In the genomic region with DNA sequence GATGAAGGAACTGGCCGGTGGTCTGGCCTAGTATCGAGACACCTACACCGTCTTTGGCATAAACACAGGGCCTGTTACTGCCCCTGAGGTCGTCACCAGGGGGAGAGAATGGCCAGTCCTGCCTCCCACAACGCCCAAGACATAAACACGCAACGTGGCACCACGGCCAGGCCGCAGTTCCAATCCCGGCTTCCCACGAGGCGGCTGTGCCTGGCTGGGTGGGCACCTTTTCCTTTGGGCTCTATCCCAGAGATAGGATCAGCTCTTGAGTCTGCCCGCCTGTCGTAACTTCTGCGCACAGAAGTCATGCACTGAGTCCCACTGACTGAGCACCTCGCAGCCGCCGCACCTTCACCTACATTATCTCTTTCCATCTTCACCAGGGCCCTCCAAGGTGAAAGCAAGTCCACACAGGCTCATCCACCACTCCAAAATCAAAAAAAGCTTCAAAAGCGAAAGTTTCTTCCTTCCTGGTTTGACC, we compare ENCODE assay signal across 8 cellular contexts. TPM values are rescaled to one million over a fixed set of nuclear protein-coding genes. Genes with fewer than 3 reads are reported as not detected.
A peak's percentile ranks its signal among the peaks of the same experiment; 100 is the strongest.
DNase-seq lines count a peak whose midpoint lies in the region; ATAC-seq, FAIRE-seq and TF ChIP-seq lines count a peak whose summit lies in the region.

No MANE protein-coding gene starts in this region.

- H4K91ac ChIP-seq in H9 (ENCODE audit: insufficient read length, low read depth, low read length) = no peak overlapping the region

- no peak overlapping the region for H3K4ac ChIP-seq in H9 (ENCODE audit: low read depth, low read length)

- no peak overlapping the region for H2AK5ac ChIP-seq in H9 (ENCODE audit: insufficient read length, low read length)

- no peak for FAIRE-seq in small intestine (lab: Jason Lieb, UNC)

- POLR2A ChIA-PET in activated CD8-positive, alpha-beta T cell treated with anti-CD3 and anti-CD28 coated beads, Interleukin-2, amount 10 ng/mL, durations not matched to agents 7 days and 5 days (lab: Charles Lee) = no interaction called here

- DNase-seq in H9 (no peak), right cardiac atrium (peak in 1 of 3 donors; percentile 52), small intestine (no peak), putamen (ENCODE audit: low spot score) (no peak), NCI-H1694 (lab: John Stamatoyannopoulos, UW) (no peak), NCI-H146 (lab: John Stamatoyannopoulos, UW) (no peak)
- DNase-seq in activated CD8-positive, alpha-beta T cell treated with anti-CD3 and anti-CD28 coated beads, Interleukin-2, amount 10 ng/mL, durations not matched to agents 7 days and 5 days = no peak

- peaks cover 50% of the 10 kb centered on the region for H3K79me2 ChIP-seq in H9 (ENCODE audit: insufficient read depth, low read length)

- no peak overlapping the region for H2BK120ac ChIP-seq in H9 (ENCODE audit: low read depth, low read length, poor library complexity, severe bottlenecking)

- peaks cover 14% of the 10 kb centered on the region for H3K23me2 ChIP-seq in H9 (ENCODE audit: insufficient read length, low read depth, low read length, poor library complexity, severe bottlenecking)

- no peak overlapping the region for H2AFZ ChIP-seq in H9 (ENCODE audit: low read length)

- H3K56ac ChIP-seq in H9 (ENCODE audit: insufficient read length, low read depth, low read length) = no peak overlapping the region

- no peak overlapping the region for H4K8ac ChIP-seq in H9 (replicated peaks; ENCODE audit: insufficient read length, low read depth, low read length)

- peaks cover 17% of the 10 kb centered on the region for H3K27me3 Mint-ChIP-seq in H9 (ENCODE audit: low read depth)
- peaks cover 8% of the 10 kb centered on the region for H3K27me3 Mint-ChIP-seq in activated CD8-positive, alpha-beta T cell treated with anti-CD3 and anti-CD28 coated beads, Interleukin-2, amount 10 ng/mL, durations not matched to agents 7 days and 5 days (ENCODE audit: low read depth)

- H3K36me3 Mint-ChIP-seq in H9 (ENCODE audit: insufficient read depth in 1 of 3, low read depth in 3 of 3) = peaks cover 33 to 46% (median 44%) of the 10 kb centered on the region in 3 experiments
- H3K36me3 Mint-ChIP-seq in activated CD8-positive, alpha-beta T cell treated with anti-CD3 and anti-CD28 coated beads, Interleukin-2, amount 10 ng/mL, durations not matched to agents 7 days and 5 days (ENCODE audit: low read depth) = peaks cover 22% of the 10 kb centered on the region

- no peaks in the 10 kb centered on the region; the same call in 1 of the 2 replicates for H3K4me1 ChIP-seq in H9 (ENCODE audit: insufficient read depth, low read length)
- peaks cover 15% of the 10 kb centered on the region for H3K4me1 ChIP-seq in right cardiac atrium (ENCODE audit: control insufficient read depth, insufficient read depth, low read length)
- H3K4me1 ChIP-seq in small intestine (ENCODE audit: control insufficient read depth in 2 of 2, insufficient read depth in 1 of 2, low read depth in 1 of 2, low read length in 1 of 2) = peaks cover 0 to 16% of the 10 kb centered on the region in 2 donors

- H2BK15ac ChIP-seq in H9 (ENCODE audit: low read depth, low read length) = no peak overlapping the region

- peak overlapping the region; percentile 82 for H3K4me2 ChIP-seq in H9 (ENCODE audit: insufficient read depth, insufficient read length, low read length)

- H3K27me3 ChIP-seq in H9 (ENCODE audit: insufficient read depth, low read length) = no peaks in the 10 kb centered on the region; the same call in 1 of the 2 replicates
- H3K27me3 ChIP-seq in right cardiac atrium (ENCODE audit: control insufficient read depth, insufficient read depth) = no peaks in the 10 kb centered on the region
- H3K27me3 ChIP-seq in small intestine (ENCODE audit: control insufficient read depth in 2 of 2, insufficient read depth in 2 of 2, low read length in 2 of 2) = no peaks in the 10 kb centered on the region

- H3K4me3 ChIP-seq in right cardiac atrium (ENCODE audit: low read length) (peak overlapping the region; percentile 99), small intestine (ENCODE audit: low read depth in 1 of 2, low read length in 2 of 2) (peak overlapping the region; percentile 69 to 84)

- H3K23ac ChIP-seq in H9 (ENCODE audit: insufficient read length, low read depth, low read length) = no peak overlapping the region

- no peaks in the 10 kb centered on the region for H4K20me1 ChIP-seq in H9 (ENCODE audit: control insufficient read depth, insufficient read depth, insufficient read length)

- H4K5ac ChIP-seq in H9 (ENCODE audit: insufficient read length, low read depth, low read length) = no peak overlapping the region

- no peak overlapping the region for H3T11ph ChIP-seq in H9 (ENCODE audit: low read length)

- H3K14ac ChIP-seq in H9 (ENCODE audit: insufficient read depth, low read length) = no peak overlapping the region

- H3K27ac Mint-ChIP-seq in H9 = peak overlapping the region in 2 of 3 experiments; percentile 19 to 86; a peak in 3 of 7 replicates
- peak overlapping the region; percentile 59 for H3K27ac Mint-ChIP-seq in activated CD8-positive, alpha-beta T cell treated with anti-CD3 and anti-CD28 coated beads, Interleukin-2, amount 10 ng/mL, durations not matched to agents 7 days and 5 days

- H3K36me3 ChIP-seq in small intestine (ENCODE audit: control insufficient read depth in 2 of 2, insufficient read depth in 2 of 2, low read length in 2 of 2) = peaks cover 0 to 2% of the 10 kb centered on the region in 2 donors

- no peaks in the 10 kb centered on the region for H3K9me3 ChIP-seq in H9 (ENCODE audit: control insufficient read depth, low read depth, low read length)
- H3K9me3 ChIP-seq in right cardiac atrium (ENCODE audit: control insufficient read depth, low read length) = no peaks in the 10 kb centered on the region
- H3K9me3 ChIP-seq in small intestine (ENCODE audit: control insufficient read depth, low read depth) = no peaks in the 10 kb centered on the region

- CTCF ChIA-PET in activated CD8-positive, alpha-beta T cell treated with anti-CD3 and anti-CD28 coated beads, Interleukin-2, amount 10 ng/mL, durations not matched to agents 7 days and 5 days (lab: Charles Lee) = interaction anchor here (1.0 to 1.4 kb wide), 2 partner anchors 48 to 167 kb away, joined by 3 to 4 read pairs; no protein-coding TSS in a partner anchor

- peaks cover 11% of the 10 kb centered on the region for H3K79me1 ChIP-seq in H9 (ENCODE audit: insufficient read depth, low read depth, low read length, poor library complexity, severe bottlenecking)

- peak; percentile 10 for ATAC-seq in activated CD8-positive, alpha-beta T cell treated with anti-CD3 and anti-CD28 coated beads, Interleukin-2, amount 10 ng/mL, durations not matched to agents 7 days and 5 days
- ATAC-seq in right cardiac atrium (no peak), HG02588 (IDR thresholded peaks at IDR 0.05; ENCODE audit: unreplicated experiment) (no peak)

- intact Hi-C loops in right cardiac atrium (cut with DNase I) = no loop called here

- H3K4me3 Mint-ChIP-seq in H9 = peak overlapping the region; percentile 79 to 83
- H3K4me3 Mint-ChIP-seq in activated CD8-positive, alpha-beta T cell treated with anti-CD3 and anti-CD28 coated beads, Interleukin-2, amount 10 ng/mL, durations not matched to agents 7 days and 5 days = peak overlapping the region; percentile 73

- H2BK5ac ChIP-seq in H9 (ENCODE audit: insufficient read length, low read length) = no peak overlapping the region

- H3K27ac ChIP-seq in H9 (ENCODE audit: insufficient read length, low read depth, low read length) = no peak overlapping the region
- peak overlapping the region; percentile 54 for H3K27ac ChIP-seq in right cardiac atrium (ENCODE audit: low read length)
- peak overlapping the region in 1 of 2 donors; percentile 12 for H3K27ac ChIP-seq in small intestine (ENCODE audit: low read depth in 1 of 2, low read length in 1 of 2)

- H2BK20ac ChIP-seq in H9 (ENCODE audit: low read depth, low read length, poor library complexity, severe bottlenecking) = no peak overlapping the region

- peaks cover 41 to 42% of the 10 kb centered on the region in 2 experiments for H3K4me1 Mint-ChIP-seq in H9
- H3K4me1 Mint-ChIP-seq in activated CD8-positive, alpha-beta T cell treated with anti-CD3 and anti-CD28 coated beads, Interleukin-2, amount 10 ng/mL, durations not matched to agents 7 days and 5 days (ENCODE audit: low read depth) = peaks cover 52% of the 10 kb centered on the region

- no peak for TF ChIP-seq CTCF in H9 (conservative IDR thresholded peaks at IDR 0.05)

- no peak overlapping the region for H2BK12ac ChIP-seq in H9 (ENCODE audit: insufficient read length, low read depth, low read length)

- H3K9ac ChIP-seq in H9 (ENCODE audit: extremely low read depth, insufficient read length, low read length) = peak overlapping the region; percentile 9

- WGBS in H9 (ENCODE audit: extremely low coverage, insufficient read length, low lambda C conversion rate) = no CpG with 5 or more reads among the region's 19 CpGs
- 40% methylated on average over 19 of the region's 19 CpGs for WGBS in right cardiac atrium
- WGBS in small intestine, 3 donors = 60 to 66% (median 66%) methylated on average over 19 of the region's 19 CpGs

- no peak overlapping the region for H3K18ac ChIP-seq in H9 (ENCODE audit: insufficient read length, low read depth, low read length)

- peaks cover 4% of the 10 kb centered on the region in 2 experiments; a peak in 3 of 5 replicates for H3K9me3 Mint-ChIP-seq in H9
- no peaks in the 10 kb centered on the region for H3K9me3 Mint-ChIP-seq in activated CD8-positive, alpha-beta T cell treated with anti-CD3 and anti-CD28 coated beads, Interleukin-2, amount 10 ng/mL, durations not matched to agents 7 days and 5 days (ENCODE audit: insufficient read depth)

RNA-seq across cellular contexts. Expression of gene MIER2, which starts 1.1 kb away (rescaled TPM):
- 60.5 TPM in 2 replicates for total RNA-seq in H9 (2021)
- 10 to 100 TPM; 21.6 to 23.1 TPM for total RNA-seq in activated CD8-positive, alpha-beta T cell treated with anti-CD3 and anti-CD28 coated beads, Interleukin-2, amount 10 ng/mL, durations not matched to agents 7 days and 5 days
- 10 to 100 TPM; 14.7 to 23.1 (median 18.9) TPM for total RNA-seq in right cardiac atrium
- polyA plus RNA-seq in right cardiac atrium = 15.1 TPM
- polyA plus RNA-seq in small intestine = 10 to 100 TPM; 10.3 to 14.6 (median 14.1) TPM

RNA-seq across cellular contexts. Expression of gene PLPP2, which starts 52.3 kb away (rescaled TPM):
- 143 and 152 TPM in 2 replicates for total RNA-seq in H9 (2021)
- not detected for total RNA-seq in activated CD8-positive, alpha-beta T cell treated with anti-CD3 and anti-CD28 coated beads, Interleukin-2, amount 10 ng/mL, durations not matched to agents 7 days and 5 days
- under 1 TPM; 0.26 to 0.89 (median 0.54) TPM for total RNA-seq in right cardiac atrium
- 0.48 TPM for polyA plus RNA-seq in right cardiac atrium
- 100 to 1,000 TPM in 2 of 3 donors, 10 to 100 TPM in 1; 90.8 to 130 (median 127) TPM for polyA plus RNA-seq in small intestine

Comparison
In these comparisons a context has a peak if more than half of its experiments do, and no peak if none do; other contexts are left out.
1. RNA of gene PLPP2, which starts 52.3 kb away (total RNA-seq): 143 to 152 TPM in H9; 0.26 to 0.89 TPM in right cardiac atrium and not detected in activated CD8-positive, alpha-beta T cell treated with anti-CD3 and anti-CD28 coated beads, Interleukin-2, amount 10 ng/mL, durations not matched to agents 7 days and 5 days; every median in the first group is over 10 times any median in the second.